In genomic region chr7:144709066-144709465, GRCh38 we compare ENCODE assay signal across 18 cellular contexts.
A peak's percentile ranks its signal among the peaks of the same experiment; 100 is the strongest.
DNase-seq lines count a peak whose midpoint lies in the region; ATAC-seq and FAIRE-seq lines count a peak whose summit lies in the region.
"Had no signal": no experiment of that assay in that cellular context is flagged by ENCODE, and none has a peak within 500 bp of the region (broad histone marks: within the 10 kb centered on the region; RNA-seq: fewer than 3 reads in every experiment).

No MANE protein-coding gene starts in this region.

- H3K27ac Mint-ChIP-seq in activated CD8-positive, alpha-beta T cell treated with anti-CD3 and anti-CD28 coated beads, Interleukin-2, amount 10 ng/mL, durations not matched to agents 7 days and 5 days = no peak overlapping the region
- H3K27ac Mint-ChIP-seq: CD4-positive, alpha-beta memory T cell; GM23338; H9 had no signal

- H3K4me1 Mint-ChIP-seq in activated CD8-positive, alpha-beta T cell treated with anti-CD3 and anti-CD28 coated beads, Interleukin-2, amount 10 ng/mL, durations not matched to agents 7 days and 5 days (ENCODE audit: low read depth) = no peaks in the 10 kb centered on the region
- H3K4me1 Mint-ChIP-seq: GM23338, H9 had no signal

- no peak overlapping the region for H3K27ac ChIP-seq in epithelial cell of prostate

- peaks cover 4% of the 10 kb centered on the region for H3K9me3 Mint-ChIP-seq in activated CD8-positive, alpha-beta T cell treated with anti-CD3 and anti-CD28 coated beads, Interleukin-2, amount 10 ng/mL, durations not matched to agents 7 days and 5 days (ENCODE audit: insufficient read depth)
- H3K9me3 Mint-ChIP-seq: GM23338, H9 had no signal

- no peak overlapping the region for H3K4me3 Mint-ChIP-seq in activated CD8-positive, alpha-beta T cell treated with anti-CD3 and anti-CD28 coated beads, Interleukin-2, amount 10 ng/mL, durations not matched to agents 7 days and 5 days
- H3K4me3 Mint-ChIP-seq: CD4-positive, alpha-beta memory T cell; GM23338; H9 had no signal

- no peaks in the 10 kb centered on the region for H3K27me3 Mint-ChIP-seq in activated CD8-positive, alpha-beta T cell treated with anti-CD3 and anti-CD28 coated beads, Interleukin-2, amount 10 ng/mL, durations not matched to agents 7 days and 5 days (ENCODE audit: low read depth)
- H3K27me3 Mint-ChIP-seq: CD4-positive, alpha-beta memory T cell had no signal

- DNase-seq in RKO (ENCODE audit: low spot score) = peak; percentile 24
- peak; percentile 24 for DNase-seq in epithelial cell of prostate (ENCODE audit: low read depth, low spot score)
- no peak for DNase-seq in stimulated activated CD4-positive, alpha-beta T cell treated with anti-CD3 and anti-CD28 coated beads, Interleukin-2, amount 100 ng/mL, for 48 hours
- no peak for DNase-seq in NOMO-1 (lab: John Stamatoyannopoulos, UW; ENCODE audit: unreplicated experiment in 2 of 2)
- DNase-seq in activated CD8-positive, alpha-beta T cell treated with anti-CD3 and anti-CD28 coated beads, Interleukin-2, amount 10 ng/mL, durations not matched to agents 7 days and 5 days = no peak
- DNase-seq: 8988T; C1 segment of cervical spinal cord; Calu3; CD4-positive, alpha-beta memory T cell; COR-L47; DMS53; DMS79 treated with DMSO at 0.1 percent for 48 hours; GF-D8; H9 had no signal

- no peaks in the 10 kb centered on the region for H3K36me3 Mint-ChIP-seq in activated CD8-positive, alpha-beta T cell treated with anti-CD3 and anti-CD28 coated beads, Interleukin-2, amount 10 ng/mL, durations not matched to agents 7 days and 5 days (ENCODE audit: low read depth)

- CTCF ChIA-PET in activated CD8-positive, alpha-beta T cell treated with anti-CD3 and anti-CD28 coated beads, Interleukin-2, amount 10 ng/mL, durations not matched to agents 7 days and 5 days (lab: Charles Lee) = no interaction called here

- POLR2A ChIA-PET in activated CD8-positive, alpha-beta T cell treated with anti-CD3 and anti-CD28 coated beads, Interleukin-2, amount 10 ng/mL, durations not matched to agents 7 days and 5 days (lab: Charles Lee) = no interaction called here

- no peak for ATAC-seq in activated CD8-positive, alpha-beta T cell treated with anti-CD3 and anti-CD28 coated beads, Interleukin-2, amount 10 ng/mL, durations not matched to agents 7 days and 5 days
- ATAC-seq: GM23338, HCT116 had no signal

- peak; percentile 52 for FAIRE-seq in A204.1 (lab: Jason Lieb, UNC)
- FAIRE-seq: GM18507 had no signal

Comparison
In these comparisons a context has a peak if more than half of its experiments do, and no peak if none do; other contexts are left out.
1. DNase-seq: peak in RKO (single experiment) and epithelial cell of prostate (single experiment); none in stimulated activated CD4-positive, alpha-beta T cell treated with anti-CD3 and anti-CD28 coated beads, Interleukin-2, amount 100 ng/mL, for 48 hours (0 of 2), NOMO-1 (0 of 2) and activated CD8-positive, alpha-beta T cell treated with anti-CD3 and anti-CD28 coated beads, Interleukin-2, amount 10 ng/mL, durations not matched to agents 7 days and 5 days (single experiment).